Comparison of ENCODE assay signal across 12 cellular contexts in genomic region chr10:103549349-103549685, GRCh38. TPM values are rescaled to one million over a fixed set of nuclear protein-coding genes. Genes with fewer than 3 reads are reported as not detected.
DNase-seq lines count a peak whose midpoint lies in the region; ATAC-seq, FAIRE-seq and TF ChIP-seq lines count a peak whose summit lies in the region.
"Had no signal": no experiment of that assay in that cellular context is flagged by ENCODE, and none has a peak within 500 bp of the region (broad histone marks: within the 10 kb centered on the region; RNA-seq: fewer than 3 reads in every experiment).

No MANE protein-coding gene starts in this region.

- H3K9me3 ChIP-seq in body of pancreas, result no peaks in the 10 kb centered on the region
- no peaks in the 10 kb centered on the region for H3K9me3 ChIP-seq in small intestine (ENCODE audit: control insufficient read depth, low read depth)

- H3K27ac ChIP-seq in C4-2B (peak overlapping the region; percentile 57), body of pancreas (peak overlapping the region; percentile 53 to 69 (median 62)), small intestine (ENCODE audit: low read depth in 1 of 2, low read length in 1 of 2) (peak overlapping the region; percentile 34 to 35), GM23338 (ENCODE audit: low read depth) (no peak overlapping the region)

- 46 to 51% methylated on average over 3 of the region's 3 CpGs for WGBS in body of pancreas, 2 donors
- 46 to 79% (median 49%) methylated on average over 2 to 3 of the region's 3 CpGs for WGBS in small intestine, 3 donors

- no peaks in the 10 kb centered on the region for H3K79me2 ChIP-seq in GM23338 (replicated peaks; ENCODE audit: insufficient read depth)

- no peak overlapping the region for H3K4me2 ChIP-seq in GM23338

- H3K4me3 ChIP-seq in body of pancreas (no peak overlapping the region), small intestine (ENCODE audit: low read depth in 1 of 2, low read length in 2 of 2) (no peak overlapping the region), GM23338 (no peak overlapping the region)

- no peak for FAIRE-seq in small intestine (lab: Jason Lieb, UNC)

- H3K4me3 Mint-ChIP-seq in nephron, result no peak overlapping the region
- no peak overlapping the region for H3K4me3 Mint-ChIP-seq in GM23338

- TF ChIP-seq CTCF in C4-2B (conservative IDR thresholded peaks at IDR 0.05) (no peak), body of pancreas (IDR thresholded peaks at IDR 0.05) (no peak), nephron (IDR thresholded peaks at IDR 0.05; ENCODE audit: unreplicated experiment in 3 of 3) (no peak), GM23338 (conservative IDR thresholded peaks at IDR 0.05; ENCODE audit: low read depth in 2 of 2) (no peak)

- H3K36me3 Mint-ChIP-seq in nephron (ENCODE audit: low read depth) (no peaks in the 10 kb centered on the region), GM23338 (ENCODE audit: low read depth) (no peaks in the 10 kb centered on the region)

- H3K36me3 ChIP-seq in body of pancreas (replicated peaks in 1 of 2; ENCODE audit: insufficient read depth in 1 of 2, low read depth in 2 of 2) (no peaks in the 10 kb centered on the region), small intestine (ENCODE audit: control insufficient read depth in 2 of 2, insufficient read depth in 2 of 2, low read length in 2 of 2) (no peaks in the 10 kb centered on the region), GM23338 (ENCODE audit: insufficient read depth) (no peaks in the 10 kb centered on the region)

- intact Hi-C loops in body of pancreas (cut with DNase I), result no loop called here

- H3K9me3 Mint-ChIP-seq in nephron (no peaks in the 10 kb centered on the region), GM23338 (no peaks in the 10 kb centered on the region)

- H3K4me1 ChIP-seq in body of pancreas, result peaks cover 61% of the 10 kb centered on the region
- peaks cover 0 to 5% of the 10 kb centered on the region in 2 donors for H3K4me1 ChIP-seq in small intestine (ENCODE audit: control insufficient read depth in 2 of 2, insufficient read depth in 1 of 2, low read depth in 1 of 2, low read length in 1 of 2)
- no peaks in the 10 kb centered on the region for H3K4me1 ChIP-seq in GM23338 (ENCODE audit: insufficient read depth)

- H3K4me1 Mint-ChIP-seq in nephron (peaks cover 46% of the 10 kb centered on the region), GM23338 (peaks cover 2% of the 10 kb centered on the region; the same call in 1 of the 3 replicates)

- H3K27me3 Mint-ChIP-seq in nephron (ENCODE audit: low read depth) (peaks cover 26% of the 10 kb centered on the region), GM23338 (ENCODE audit: insufficient read depth, low read depth, poor library complexity) (peaks cover 12% of the 10 kb centered on the region)

- H2AFZ ChIP-seq in GM23338, result no peak overlapping the region

- no peaks in the 10 kb centered on the region for H3F3A ChIP-seq in GM23338 (replicated peaks; ENCODE audit: low read depth)

- H3K9me2 ChIP-seq in GM23338 (ENCODE audit: insufficient read depth), result no peaks in the 10 kb centered on the region

- H3K27ac Mint-ChIP-seq in nephron (peak overlapping the region in 2 of 3 experiments; percentile 4 to 40), GM23338 (no peak overlapping the region)

- ATAC-seq in body of pancreas (no peak), GM23338 (no peak)
- ATAC-seq in activated CD4-positive, CD25-positive, alpha-beta regulatory T cell treated with anti-CD3 and anti-CD28 coated beads, Interleukin-2, amount 50 U/mL, for 24 hours, result no peak

- DNase-seq in body of pancreas, result no peak
- DNase-seq in small intestine, result no peak
- no peak for DNase-seq in NCI-H2227 (lab: John Stamatoyannopoulos, UW; ENCODE audit: unreplicated experiment)
- DNase-seq in GM23338 (ENCODE audit: low spot score), result no peak
- DNase-seq in mucosa of gallbladder (ENCODE audit: low spot score), result no peak
- DNase-seq: DMS 273 treated with DMSO at 0.1 percent for 48 hours, GDM1, NCI-H1092 had no signal

- TF ChIP-seq POLR2A in body of pancreas (IDR thresholded peaks at IDR 0.05), result no peak

- H3K27me3 ChIP-seq in body of pancreas (no peaks in the 10 kb centered on the region), small intestine (ENCODE audit: control insufficient read depth in 2 of 2, insufficient read depth in 2 of 2, low read length in 2 of 2) (no peaks in the 10 kb centered on the region), GM23338 (ENCODE audit: insufficient read depth) (peaks cover 2% of the 10 kb centered on the region)

- no peaks in the 10 kb centered on the region for H4K20me1 ChIP-seq in GM23338 (replicated peaks; ENCODE audit: insufficient read depth)

TF ChIP-seq in GM23338, 12 proteins besides CTCF, POLR2A, EP300 and RAD21 (continues in another document):
- TF ChIP-seq ZNF114 (CRISPR knock-in tag; IDR thresholded peaks at IDR 0.05) (no peak), NANOG (IDR thresholded peaks at IDR 0.05; ENCODE audit: borderline replicate concordance) (no peak), EZH2 (IDR thresholded peaks at IDR 0.05; ENCODE audit: low read depth, unreplicated experiment) (no peak), ZNF331 (CRISPR knock-in tag; IDR thresholded peaks at IDR 0.05; ENCODE audit: low read depth) (no peak), ZNF462 (CRISPR knock-in tag; IDR thresholded peaks at IDR 0.05) (no peak), JUNB (IDR thresholded peaks at IDR 0.05; ENCODE audit: unreplicated experiment) (no peak), ETS1 (IDR thresholded peaks at IDR 0.05) (no peak)

RNA-seq across cellular contexts. Expression of gene NEURL1, which starts 55.8 kb away (rescaled TPM):
- total RNA-seq in body of pancreas, result 10 to 100 TPM; 25.1 to 25.7 TPM
- polyA plus RNA-seq in small intestine, result 10 to 100 TPM; 14.6 to 25.7 (median 15.9) TPM
- total RNA-seq in GM23338 (2014; rRNA removed; shearing (Covaris generic)), result 1.1 and 3.8 TPM in 2 replicates
- 0.71 and 0.82 TPM in 2 replicates for polyA plus RNA-seq in GM23338 (2016; fragmentation: Nextera tagmentation; extraction: Ambion mirVana)
- 4.9 TPM for total RNA-seq in mucosa of gallbladder
- total RNA-seq: MCF 10A had no signal
